ENCODE assay signal across 26 cellular contexts in the genomic region with DNA sequence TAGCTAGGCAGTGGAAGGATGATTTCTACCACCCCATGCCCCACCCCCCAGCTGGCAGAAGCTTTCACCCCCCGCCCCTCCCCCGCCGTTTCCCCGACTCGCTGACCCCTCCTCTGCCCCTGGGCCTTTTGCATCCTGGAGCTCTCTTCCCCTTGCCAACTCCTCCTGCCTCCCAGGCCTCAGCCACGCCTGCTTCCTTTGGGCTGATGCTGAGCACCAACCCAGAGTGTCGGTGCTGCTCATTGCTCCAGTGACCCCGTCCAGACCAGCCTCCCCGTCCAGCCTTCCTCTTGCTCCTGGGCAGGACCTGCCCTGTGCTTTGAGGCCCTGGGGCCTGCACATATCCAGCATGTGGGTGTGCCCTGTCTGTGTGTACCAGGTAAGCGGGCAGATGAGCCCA.
DNase-seq lines count a peak whose midpoint lies in the region; ATAC-seq and TF ChIP-seq lines count a peak whose summit lies in the region.
"Had no signal": no experiment of that assay in that cellular context is flagged by ENCODE, and none has a peak within 500 bp of the region (broad histone marks: within the 10 kb centered on the region; RNA-seq: fewer than 3 reads in every experiment).

No MANE protein-coding gene starts in this region.

- H3K4me1 Mint-ChIP-seq in GM23338: peaks cover 14% of the 10 kb centered on the region
- H3K4me1 Mint-ChIP-seq in activated T-cell treated with anti-CD3 and anti-CD28 coated beads, Interleukin-2, amount 50 U/mL, for 72 hours (ENCODE audit: low read depth): no peaks in the 10 kb centered on the region

- H3K9me3 ChIP-seq in BE2C (no peaks in the 10 kb centered on the region), RWPE2 (ENCODE audit: severe bottlenecking) (no peaks in the 10 kb centered on the region), left lung (no peaks in the 10 kb centered on the region)
- H3K9me3 ChIP-seq: esophagus muscularis mucosa, heart right ventricle, psoas muscle, tibial nerve had no signal

- no peaks in the 10 kb centered on the region for H3K36me3 Mint-ChIP-seq in GM23338 (ENCODE audit: low read depth)
- no peaks in the 10 kb centered on the region for H3K36me3 Mint-ChIP-seq in activated T-cell treated with anti-CD3 and anti-CD28 coated beads, Interleukin-2, amount 50 U/mL, for 72 hours (ENCODE audit: insufficient read depth in 2 of 2)
- H3K36me3 Mint-ChIP-seq: CD14-positive monocyte had no signal

- peaks cover 9% of the 10 kb centered on the region for H3K27me3 Mint-ChIP-seq in GM23338 (ENCODE audit: insufficient read depth, low read depth, poor library complexity)
- H3K27me3 Mint-ChIP-seq in activated T-cell treated with anti-CD3 and anti-CD28 coated beads, Interleukin-2, amount 50 U/mL, for 72 hours (ENCODE audit: low read depth): no peaks in the 10 kb centered on the region

- TF ChIP-seq CTCF in BE2C (IDR thresholded peaks at IDR 0.05; ENCODE audit: low read depth, low read length): no peak
- no peak for TF ChIP-seq CTCF in GM23338 (conservative IDR thresholded peaks at IDR 0.05; ENCODE audit: low read depth in 2 of 2)
- no peak for TF ChIP-seq CTCF in RWPE2 (IDR thresholded peaks at IDR 0.05; ENCODE audit: poor library complexity, severe bottlenecking)
- no peak for TF ChIP-seq CTCF in left lung (IDR thresholded peaks at IDR 0.05)

- no peak overlapping the region for H3K27ac Mint-ChIP-seq in GM23338
- H3K27ac Mint-ChIP-seq in activated T-cell treated with anti-CD3 and anti-CD28 coated beads, Interleukin-2, amount 50 U/mL, for 72 hours: no peak overlapping the region
- H3K27ac Mint-ChIP-seq: T-helper 2 cell treated with Interferon-gamma antibody and Interleukin-4, amounts not matched to agents 5 μg/mL and 100 μg/mL, for 36 hours had no signal

- H4K20me1 ChIP-seq in GM23338 (replicated peaks; ENCODE audit: insufficient read depth): no peaks in the 10 kb centered on the region

- H3K4me1 ChIP-seq in BE2C (no peaks in the 10 kb centered on the region), GM23338 (ENCODE audit: insufficient read depth) (no peaks in the 10 kb centered on the region), RWPE2 (ENCODE audit: insufficient read depth, poor library complexity, severe bottlenecking) (no peaks in the 10 kb centered on the region), left lung (no peaks in the 10 kb centered on the region)
- H3K4me1 ChIP-seq: esophagus muscularis mucosa, heart right ventricle, psoas muscle, tibial nerve had no signal

- H3K27me3 ChIP-seq in BE2C: no peaks in the 10 kb centered on the region
- H3K27me3 ChIP-seq in GM23338 (ENCODE audit: insufficient read depth): no peaks in the 10 kb centered on the region
- H3K27me3 ChIP-seq in RWPE2 (ENCODE audit: insufficient read depth, poor library complexity, severe bottlenecking): no peaks in the 10 kb centered on the region
- peaks cover 0 to 36% of the 10 kb centered on the region in 2 donors for H3K27me3 ChIP-seq in left lung

- intact Hi-C loops in left lung (cut with DNase I) (no loop called here), sciatic nerve (cut with DNase I) (no loop called here)

- no peaks in the 10 kb centered on the region for H3K36me3 ChIP-seq in BE2C
- H3K36me3 ChIP-seq in GM23338 (ENCODE audit: insufficient read depth): no peaks in the 10 kb centered on the region
- H3K36me3 ChIP-seq in RWPE2 (ENCODE audit: low read depth): no peaks in the 10 kb centered on the region
- no peaks in the 10 kb centered on the region for H3K36me3 ChIP-seq in left lung
- H3K36me3 ChIP-seq: esophagus muscularis mucosa, heart right ventricle, tibial nerve had no signal

- H3K27ac ChIP-seq in GM23338 (ENCODE audit: low read depth): no peak overlapping the region
- H3K27ac ChIP-seq in RWPE2 (ENCODE audit: poor library complexity, severe bottlenecking): no peak overlapping the region
- H3K27ac ChIP-seq in left lung: no peak overlapping the region
- H3K27ac ChIP-seq: coronary artery, esophagus muscularis mucosa, heart right ventricle, psoas muscle, RWPE1, tibial nerve had no signal

- no peak overlapping the region for H3K4me3 Mint-ChIP-seq in GM23338
- no peak overlapping the region for H3K4me3 Mint-ChIP-seq in activated T-cell treated with anti-CD3 and anti-CD28 coated beads, Interleukin-2, amount 50 U/mL, for 72 hours
- H3K4me3 Mint-ChIP-seq: T-helper 2 cell treated with Interferon-gamma antibody and Interleukin-4, amounts not matched to agents 5 μg/mL and 100 μg/mL, for 36 hours had no signal

- no peaks in the 10 kb centered on the region for H3K9me3 Mint-ChIP-seq in GM23338
- no peaks in the 10 kb centered on the region for H3K9me3 Mint-ChIP-seq in activated T-cell treated with anti-CD3 and anti-CD28 coated beads, Interleukin-2, amount 50 U/mL, for 72 hours
- H3K9me3 Mint-ChIP-seq: CD14-positive monocyte; T-helper 2 cell treated with Interferon-gamma antibody and Interleukin-4, amounts not matched to agents 5 μg/mL and 100 μg/mL, for 36 hours had no signal

- H3K4me3 ChIP-seq in BE2C (ENCODE audit: low read depth, low read length) (no peak overlapping the region), GM23338 (no peak overlapping the region), RWPE2 (ENCODE audit: severe bottlenecking) (no peak overlapping the region), left lung (no peak overlapping the region)
- H3K4me3 ChIP-seq: coronary artery, esophagus muscularis mucosa, heart right ventricle, psoas muscle, tibial nerve had no signal

- H3K4me2 ChIP-seq in GM23338: no peak overlapping the region

- H3K9me2 ChIP-seq in GM23338 (ENCODE audit: insufficient read depth): no peaks in the 10 kb centered on the region

- DNase-seq in BE2C (peak; percentile 35), GM23338 (ENCODE audit: low spot score) (peak; percentile 46), RWPE2 (ENCODE audit: low spot score) (no peak), left lung (peak in 1 of 2 donors; percentile 61), sciatic nerve (ENCODE audit: low spot score) (no peak), NCI-H146 (lab: John Stamatoyannopoulos, UW) (no peak)
- DNase-seq in activated T-cell treated with anti-CD3 and anti-CD28 coated beads, Interleukin-2, amount 50 U/mL, for 72 hours: no peak
- DNase-seq: activated CD4-positive, alpha-beta T cell treated with anti-CD3 and anti-CD28 coated beads for 48 hours; activated gamma-delta T cell; activated T-cell treated with anti-CD3 and anti-CD28 coated beads, Interleukin-2, amount 50 U/mL, for 1 hour; Calu3; DMS79 treated with DMSO at 0.1 percent for 48 hours; foreskin melanocyte; heart right ventricle; KG1; left cardiac atrium; MM.1S; NCI-H1436 treated with DMSO at 0.1 percent for 48 hours; nucleus accumbens; psoas muscle had no signal

- ATAC-seq in GM23338: peak; percentile 73
- peak; percentile 52; the same call in 2 of the 3 replicates for ATAC-seq in RWPE2 (ENCODE audit: low read depth)
- ATAC-seq in left lung: peak; percentile 22
- ATAC-seq in sciatic nerve: no peak
- ATAC-seq in activated T-cell treated with anti-CD3 and anti-CD28 coated beads, Interleukin-2, amount 50 U/mL, for 72 hours (replicated peaks in 1 of 2): no peak
- ATAC-seq: left cardiac atrium, psoas muscle had no signal

- H2AFZ ChIP-seq in GM23338: no peak overlapping the region

- no peaks in the 10 kb centered on the region for H3F3A ChIP-seq in GM23338 (replicated peaks; ENCODE audit: low read depth)

- no peaks in the 10 kb centered on the region for H3K79me2 ChIP-seq in GM23338 (replicated peaks; ENCODE audit: insufficient read depth)

TF ChIP-seq in GM23338, 12 proteins besides CTCF, POLR2A, EP300 and RAD21:
- TF ChIP-seq REST (IDR thresholded peaks at IDR 0.05; ENCODE audit: unreplicated experiment): no peak
- no peak for TF ChIP-seq JUNB (IDR thresholded peaks at IDR 0.05; ENCODE audit: unreplicated experiment)
- no peak for TF ChIP-seq POLR2AphosphoS5 (IDR thresholded peaks at IDR 0.05; ENCODE audit: low read depth)

Comparison
In these comparisons a context has a peak if more than half of its experiments do, and no peak if none do; other contexts are left out.
1. DNase-seq: peak in BE2C (single experiment) and GM23338 (single experiment); none in RWPE2 (single experiment), sciatic nerve (single experiment), NCI-H146 (single experiment) and activated T-cell treated with anti-CD3 and anti-CD28 coated beads, Interleukin-2, amount 50 U/mL, for 72 hours (0 of 2).
2. ATAC-seq: peak in GM23338 (single experiment), RWPE2 (single experiment) and left lung (single experiment); none in sciatic nerve (single experiment) and activated T-cell treated with anti-CD3 and anti-CD28 coated beads, Interleukin-2, amount 50 U/mL, for 72 hours (0 of 2).